ENCODE assay signal across 10 cellular contexts in the genomic region with DNA sequence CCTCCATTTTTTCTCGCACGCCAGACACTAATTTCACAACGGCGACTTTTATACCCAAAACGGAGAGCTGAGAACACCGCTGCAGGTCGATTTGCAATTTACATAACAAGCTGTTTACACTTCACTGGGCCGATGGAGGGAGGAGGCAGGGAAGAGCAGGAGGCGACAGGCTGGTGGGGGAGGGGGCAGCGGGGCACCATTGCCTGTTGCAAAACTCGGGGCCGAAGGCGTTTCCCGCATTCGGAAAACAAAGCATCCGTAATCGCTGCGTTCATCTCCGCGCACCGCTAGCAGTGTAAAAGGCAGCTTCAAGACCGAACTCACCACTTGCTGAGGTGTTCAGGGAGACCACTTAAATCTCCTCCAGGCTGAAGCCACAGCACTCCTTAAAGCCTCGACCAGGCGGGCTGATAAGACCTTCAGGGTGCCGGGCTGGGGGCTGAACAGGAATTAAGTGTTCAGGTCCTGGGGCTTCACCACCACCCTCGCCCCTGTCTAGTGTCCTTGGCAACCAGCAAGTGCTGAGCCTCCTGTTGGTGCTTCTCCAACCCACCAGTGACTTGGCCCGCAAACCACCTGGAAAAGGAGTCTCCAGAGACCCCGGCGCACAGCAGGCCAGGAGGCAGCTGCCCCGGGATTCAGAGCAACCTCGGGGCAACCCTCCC. TPM values are rescaled to one million over a fixed set of nuclear protein-coding genes. Genes with fewer than 3 reads are reported as not detected.
DNase-seq lines count a peak whose midpoint lies in the region; ATAC-seq and TF ChIP-seq lines count a peak whose summit lies in the region.
"Had no signal": no experiment of that assay in that cellular context is flagged by ENCODE, and none has a peak within 500 bp of the region (broad histone marks: within the 10 kb centered on the region; RNA-seq: fewer than 3 reads in every experiment).

No MANE protein-coding gene starts in this region.

- no peak overlapping the region for H3K27ac ChIP-seq in esophagus muscularis mucosa (replicated peaks in 1 of 4)
- H3K27ac ChIP-seq: SJSA1 had no signal

- H3K36me3 ChIP-seq in esophagus muscularis mucosa, result no peaks in the 10 kb centered on the region

- H3K36me3 Mint-ChIP-seq in stimulated activated naive CD8-positive, alpha-beta T cell treated with anti-CD3 and anti-CD28 coated beads, Interleukin-15, Interleukin-2, amounts not matched to agents 100 ng/mL and 50 ng/mL, for 24 hours (ENCODE audit: low read depth), result no peaks in the 10 kb centered on the region
- no peaks in the 10 kb centered on the region for H3K36me3 Mint-ChIP-seq in WTC11

- peaks cover 44% of the 10 kb centered on the region for H3K4me1 Mint-ChIP-seq in stimulated activated naive CD8-positive, alpha-beta T cell treated with anti-CD3 and anti-CD28 coated beads, Interleukin-15, Interleukin-2, amounts not matched to agents 100 ng/mL and 50 ng/mL, for 24 hours (ENCODE audit: low read depth)
- peaks cover 45% of the 10 kb centered on the region for H3K4me1 Mint-ChIP-seq in WTC11

- intact Hi-C loops in esophagus muscularis mucosa (cut with DNase I), result loop anchor here (5.0 kb wide), 1 partner anchor 1085 kb away; no protein-coding TSS in a partner anchor

- H3K9me3 Mint-ChIP-seq in stimulated activated naive CD8-positive, alpha-beta T cell treated with anti-CD3 and anti-CD28 coated beads, Interleukin-15, Interleukin-2, amounts not matched to agents 100 ng/mL and 50 ng/mL, for 24 hours, result no peaks in the 10 kb centered on the region
- no peaks in the 10 kb centered on the region for H3K9me3 Mint-ChIP-seq in WTC11

- TF ChIP-seq CTCF in WTC11 (IDR thresholded peaks at IDR 0.05), result no peak
- no peak for TF ChIP-seq CTCF in esophagus muscularis mucosa (IDR thresholded peaks at IDR 0.05)

- H3K4me1 ChIP-seq in esophagus muscularis mucosa, result peaks cover 21 to 65% (median 59%) of the 10 kb centered on the region in 4 donors

- CTCF ChIA-PET in WTC11 (lab: Charles Lee), result interaction anchor here (1.1 to 3.1 kb wide), 10 partner anchors 10 to 1027 kb away, joined by 3 to 30 read pairs (median 4); no protein-coding TSS in a partner anchor

- H3K4me3 Mint-ChIP-seq in stimulated activated naive CD8-positive, alpha-beta T cell treated with anti-CD3 and anti-CD28 coated beads, Interleukin-15, Interleukin-2, amounts not matched to agents 100 ng/mL and 50 ng/mL, for 24 hours, result peak overlapping the region; percentile 40
- peak overlapping the region; percentile 68 for H3K4me3 Mint-ChIP-seq in WTC11

- no peak for ATAC-seq in stimulated activated naive CD8-positive, alpha-beta T cell treated with anti-CD3 and anti-CD28 coated beads, Interleukin-15, Interleukin-2, amounts not matched to agents 100 U/mL and 50 U/mL, for 24 hours
- ATAC-seq in WTC11, result peak; percentile 12
- no peak for ATAC-seq in GM19395 (IDR thresholded peaks at IDR 0.05; ENCODE audit: unreplicated experiment)
- ATAC-seq in GM21529 (IDR thresholded peaks at IDR 0.05; ENCODE audit: unreplicated experiment), result no peak

- H3K27ac Mint-ChIP-seq in stimulated activated naive CD8-positive, alpha-beta T cell treated with anti-CD3 and anti-CD28 coated beads, Interleukin-15, Interleukin-2, amounts not matched to agents 100 ng/mL and 50 ng/mL, for 24 hours, result no peak overlapping the region
- peak overlapping the region; percentile 95 for H3K27ac Mint-ChIP-seq in WTC11

- H3K27me3 Mint-ChIP-seq in stimulated activated naive CD8-positive, alpha-beta T cell treated with anti-CD3 and anti-CD28 coated beads, Interleukin-15, Interleukin-2, amounts not matched to agents 100 ng/mL and 50 ng/mL, for 24 hours, result peaks cover 64% of the 10 kb centered on the region
- H3K27me3 Mint-ChIP-seq in WTC11 (ENCODE audit: low read depth), result peaks cover 83% of the 10 kb centered on the region

- H3K27me3 ChIP-seq in esophagus muscularis mucosa, result peaks cover 11 to 83% (median 41%) of the 10 kb centered on the region in 4 donors
- H3K27me3 ChIP-seq: SJSA1 had no signal

- WGBS in esophagus muscularis mucosa, result 73% methylated on average over 22 of the region's 31 CpGs

- H3K9me3 ChIP-seq in esophagus muscularis mucosa, result no peaks in the 10 kb centered on the region

- no peak for TF ChIP-seq EP300 in esophagus muscularis mucosa (IDR thresholded peaks at IDR 0.05)

- POLR2A ChIA-PET in WTC11 (lab: Charles Lee), result interaction anchor here (0.6 kb wide), 2 partner anchors 14 to 116 kb away, joined by 3 read pairs; no protein-coding TSS in a partner anchor

- no peak for TF ChIP-seq POLR2A in esophagus muscularis mucosa (IDR thresholded peaks at IDR 0.05; ENCODE audit: low read depth)

- peak overlapping the region in 1 of 4 donors; percentile 5 for H3K4me3 ChIP-seq in esophagus muscularis mucosa
- H3K4me3 ChIP-seq: SJSA1 had no signal

- DNase-seq in stimulated activated naive CD8-positive, alpha-beta T cell treated with anti-CD3 and anti-CD28 coated beads, Interleukin-15, Interleukin-2, amounts not matched to agents 100 U/mL and 50 U/mL, for 24 hours, result no peak
- peak; percentile 83 for DNase-seq in WTC11 (ENCODE audit: low spot score)
- peak; percentile 30 for DNase-seq in iris pigment epithelial cell (ENCODE audit: low read depth)
- DNase-seq in iPS-NIHi7 (ENCODE audit: extremely low spot score), result no peak
- DNase-seq in esophagus muscularis mucosa (ENCODE audit: extremely low spot score), result no peak
- DNase-seq: nucleus accumbens had no signal

TF ChIP-seq in WTC11, 78 proteins besides CTCF, POLR2A, EP300 and RAD21 (continues in another document):
- 0 out of 2 replicates have a peak, but pooled peaks have one; percentile 23 for TF ChIP-seq SP1 (CRISPR knock-in tag; conservative IDR thresholded peaks at IDR 0.05)
- TF ChIP-seq, protein P1, sequence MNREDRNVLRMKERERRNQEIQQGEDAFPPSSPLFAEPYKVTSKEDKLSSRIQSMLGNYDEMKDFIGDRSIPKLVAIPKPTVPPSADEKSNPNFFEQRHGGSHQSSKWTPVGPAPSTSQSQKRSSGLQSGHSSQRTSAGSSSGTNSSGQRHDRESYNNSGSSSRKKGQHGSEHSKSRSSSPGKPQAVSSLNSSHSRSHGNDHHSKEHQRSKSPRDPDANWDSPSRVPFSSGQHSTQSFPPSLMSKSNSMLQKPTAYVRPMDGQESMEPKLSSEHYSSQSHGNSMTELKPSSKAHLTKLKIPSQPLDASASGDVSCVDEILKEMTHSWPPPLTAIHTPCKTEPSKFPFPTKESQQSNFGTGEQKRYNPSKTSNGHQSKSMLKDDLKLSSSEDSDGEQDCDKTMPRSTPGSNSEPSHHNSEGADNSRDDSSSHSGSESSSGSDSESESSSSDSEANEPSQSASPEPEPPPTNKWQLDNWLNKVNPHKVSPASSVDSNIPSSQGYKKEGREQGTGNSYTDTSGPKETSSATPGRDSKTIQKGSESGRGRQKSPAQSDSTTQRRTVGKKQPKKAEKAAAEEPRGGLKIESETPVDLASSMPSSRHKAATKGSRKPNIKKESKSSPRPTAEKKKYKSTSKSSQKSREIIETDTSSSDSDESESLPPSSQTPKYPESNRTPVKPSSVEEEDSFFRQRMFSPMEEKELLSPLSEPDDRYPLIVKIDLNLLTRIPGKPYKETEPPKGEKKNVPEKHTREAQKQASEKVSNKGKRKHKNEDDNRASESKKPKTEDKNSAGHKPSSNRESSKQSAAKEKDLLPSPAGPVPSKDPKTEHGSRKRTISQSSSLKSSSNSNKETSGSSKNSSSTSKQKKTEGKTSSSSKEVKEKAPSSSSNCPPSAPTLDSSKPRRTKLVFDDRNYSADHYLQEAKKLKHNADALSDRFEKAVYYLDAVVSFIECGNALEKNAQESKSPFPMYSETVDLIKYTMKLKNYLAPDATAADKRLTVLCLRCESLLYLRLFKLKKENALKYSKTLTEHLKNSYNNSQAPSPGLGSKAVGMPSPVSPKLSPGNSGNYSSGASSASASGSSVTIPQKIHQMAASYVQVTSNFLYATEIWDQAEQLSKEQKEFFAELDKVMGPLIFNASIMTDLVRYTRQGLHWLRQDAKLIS (CRISPR knock-in tag; IDR thresholded peaks at IDR 0.05; ENCODE audit: borderline replicate concordance), result no peak
- TF ChIP-seq, protein P2, sequence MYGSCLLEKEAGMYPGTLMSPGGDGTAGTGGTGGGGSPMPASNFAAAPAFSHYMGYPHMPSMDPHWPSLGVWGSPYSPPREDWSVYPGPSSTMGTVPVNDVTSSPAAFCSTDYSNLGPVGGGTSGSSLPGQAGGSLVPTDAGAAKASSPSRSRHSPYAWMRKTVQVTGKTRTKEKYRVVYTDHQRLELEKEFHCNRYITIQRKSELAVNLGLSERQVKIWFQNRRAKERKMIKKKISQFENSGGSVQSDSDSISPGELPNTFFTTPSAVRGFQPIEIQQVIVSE (CRISPR knock-in tag; IDR thresholded peaks at IDR 0.05; ENCODE audit: borderline replicate concordance), result no peak
- no peak for TF ChIP-seq OVOL2 (CRISPR knock-in tag; IDR thresholded peaks at IDR 0.05; ENCODE audit: borderline replicate concordance)
- no peak for TF ChIP-seq ZNF317 (CRISPR knock-in tag; IDR thresholded peaks at IDR 0.05; ENCODE audit: borderline replicate concordance, low read depth)
- TF ChIP-seq, protein P3, sequence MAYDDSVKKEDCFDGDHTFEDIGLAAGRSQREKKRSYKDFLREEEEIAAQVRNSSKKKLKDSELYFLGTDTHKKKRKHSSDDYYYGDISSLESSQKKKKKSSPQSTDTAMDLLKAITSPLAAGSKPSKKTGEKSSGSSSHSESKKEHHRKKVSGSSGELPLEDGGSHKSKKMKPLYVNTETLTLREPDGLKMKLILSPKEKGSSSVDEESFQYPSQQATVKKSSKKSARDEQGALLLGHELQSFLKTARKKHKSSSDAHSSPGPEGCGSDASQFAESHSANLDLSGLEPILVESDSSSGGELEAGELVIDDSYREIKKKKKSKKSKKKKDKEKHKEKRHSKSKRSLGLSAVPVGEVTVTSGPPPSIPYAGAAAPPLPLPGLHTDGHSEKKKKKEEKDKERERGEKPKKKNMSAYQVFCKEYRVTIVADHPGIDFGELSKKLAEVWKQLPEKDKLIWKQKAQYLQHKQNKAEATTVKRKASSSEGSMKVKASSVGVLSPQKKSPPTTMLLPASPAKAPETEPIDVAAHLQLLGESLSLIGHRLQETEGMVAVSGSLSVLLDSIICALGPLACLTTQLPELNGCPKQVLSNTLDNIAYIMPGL (CRISPR knock-in tag; IDR thresholded peaks at IDR 0.05), result no peak
- no peak for TF ChIP-seq ETV6 (CRISPR knock-in tag; IDR thresholded peaks at IDR 0.05)
- TF ChIP-seq, protein P4, sequence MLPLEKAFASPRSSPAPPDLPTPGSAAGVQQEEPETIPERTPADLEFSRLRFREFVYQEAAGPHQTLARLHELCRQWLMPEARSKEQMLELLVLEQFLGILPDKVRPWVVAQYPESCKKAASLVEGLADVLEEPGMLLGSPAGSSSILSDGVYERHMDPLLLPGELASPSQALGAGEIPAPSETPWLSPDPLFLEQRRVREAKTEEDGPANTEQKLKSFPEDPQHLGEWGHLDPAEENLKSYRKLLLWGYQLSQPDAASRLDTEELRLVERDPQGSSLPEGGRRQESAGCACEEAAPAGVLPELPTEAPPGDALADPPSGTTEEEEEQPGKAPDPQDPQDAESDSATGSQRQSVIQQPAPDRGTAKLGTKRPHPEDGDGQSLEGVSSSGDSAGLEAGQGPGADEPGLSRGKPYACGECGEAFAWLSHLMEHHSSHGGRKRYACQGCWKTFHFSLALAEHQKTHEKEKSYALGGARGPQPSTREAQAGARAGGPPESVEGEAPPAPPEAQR (CRISPR knock-in tag; IDR thresholded peaks at IDR 0.05), result no peak

RNA-seq across cellular contexts. Expression of a gene that starts 2.0 kb away (rescaled TPM):
- total RNA-seq in WTC11 (2021), result 6.1 to 10.7 TPM (median 7.2 TPM) in 3 replicates
- total RNA-seq in esophagus muscularis mucosa, result 10 to 100 TPM in 3 of 4 donors, 1 to 10 TPM in 1; 8.7 to 19.7 (median 16.8) TPM

Comparison
In these comparisons a context has a peak if more than half of its experiments do, and no peak if none do; other contexts are left out.
1. DNase-seq: peak in WTC11 (single experiment) and iris pigment epithelial cell (single experiment); none in stimulated activated naive CD8-positive, alpha-beta T cell treated with anti-CD3 and anti-CD28 coated beads, Interleukin-15, Interleukin-2, amounts not matched to agents 100 U/mL and 50 U/mL, for 24 hours (single experiment), iPS-NIHi7 (single experiment) and esophagus muscularis mucosa (single experiment).